In genomic region chrX:10169180-10169579, GRCh38 we compare ENCODE assay signal across 1 cellular context.
TF ChIP-seq lines count a peak whose summit lies in the region.

No MANE protein-coding gene starts in this region.

TF ChIP-seq in HepG2, 621 proteins besides CTCF, POLR2A, EP300 and RAD21 (continued from another document and continues in another):
- TF ChIP-seq HMGXB4 (CRISPR knock-in tag; IDR thresholded peaks at IDR 0.05; ENCODE audit: borderline replicate concordance in 1 of 2, low read depth in 1 of 2) = no peak
- no peak for TF ChIP-seq POLR2G (IDR thresholded peaks at IDR 0.05; ENCODE audit: low read depth, low read length)
- TF ChIP-seq ZNF503 (CRISPR knock-in tag; IDR thresholded peaks at IDR 0.05) = no peak
- TF ChIP-seq SNAI1 (CRISPR knock-in tag; IDR thresholded peaks at IDR 0.05; ENCODE audit: borderline replicate concordance) = no peak
- peak; percentile 45; the same call in 1 of the 2 replicates for TF ChIP-seq ZNF644 (CRISPR knock-in tag; IDR thresholded peaks at IDR 0.05; ENCODE audit: low read depth)
- no peak for TF ChIP-seq HNRNPH1 (optimal IDR thresholded peaks at IDR 0.05; ENCODE audit: low read depth, low read length)
- TF ChIP-seq HNF4A (CRISPR knock-in tag; IDR thresholded peaks at IDR 0.05) = peak; percentile 80
- TF ChIP-seq ZBTB8A (CRISPR knock-in tag; IDR thresholded peaks at IDR 0.05; ENCODE audit: borderline replicate concordance, low read depth) = no peak
- TF ChIP-seq HIVEP1 (CRISPR knock-in tag; IDR thresholded peaks at IDR 0.05) = no peak
- TF ChIP-seq SNAPC2 (CRISPR knock-in tag; IDR thresholded peaks at IDR 0.05) = no peak
- no peak for TF ChIP-seq KMT2A (CRISPR knock-in tag; IDR thresholded peaks at IDR 0.05)
- TF ChIP-seq ZNF142 (CRISPR knock-in tag; IDR thresholded peaks at IDR 0.05) = no peak
- TF ChIP-seq RXRB (CRISPR knock-in tag; IDR thresholded peaks at IDR 0.05; ENCODE audit: borderline replicate concordance) = 0 out of 2 replicates have a peak, but pooled peaks have one; percentile 11
- TF ChIP-seq USF2 (IDR thresholded peaks at IDR 0.05; ENCODE audit: low read depth, low read length) = no peak
- no peak for TF ChIP-seq USF2 (CRISPR knock-in tag; IDR thresholded peaks at IDR 0.05; ENCODE audit: borderline replicate concordance)
- TF ChIP-seq DBP (CRISPR knock-in tag; IDR thresholded peaks at IDR 0.05; ENCODE audit: not compliant biosample characterization) = no peak
- no peak for TF ChIP-seq ETV5 (CRISPR knock-in tag; IDR thresholded peaks at IDR 0.05; ENCODE audit: borderline replicate concordance)
- no peak for TF ChIP-seq NFE2 (CRISPR knock-in tag; IDR thresholded peaks at IDR 0.05)
- no peak for TF ChIP-seq ESRRA (CRISPR knock-in tag; IDR thresholded peaks at IDR 0.05; ENCODE audit: low read depth)
- no peak for TF ChIP-seq ZBTB14 (CRISPR knock-in tag; IDR thresholded peaks at IDR 0.05)
- no peak for TF ChIP-seq ZBTB7B (CRISPR knock-in tag; IDR thresholded peaks at IDR 0.05)
- no peak for TF ChIP-seq KAT2B (IDR thresholded peaks at IDR 0.05; ENCODE audit: borderline replicate concordance, low read depth, low read length)
- no peak for TF ChIP-seq CSRNP1 (CRISPR knock-in tag; IDR thresholded peaks at IDR 0.05)
- TF ChIP-seq ARNTL (CRISPR knock-in tag; IDR thresholded peaks at IDR 0.05) = no peak
- no peak for TF ChIP-seq ZNF484 (CRISPR knock-in tag; IDR thresholded peaks at IDR 0.05; ENCODE audit: borderline replicate concordance, low read depth)
- TF ChIP-seq ARID5B (CRISPR knock-in tag; IDR thresholded peaks at IDR 0.05) = peak; percentile 26; the same call in 1 of the 2 replicates
- no peak for TF ChIP-seq ZNF512B (CRISPR knock-in tag; IDR thresholded peaks at IDR 0.05; ENCODE audit: borderline replicate concordance)
- TF ChIP-seq ZBTB7A (CRISPR knock-in tag; IDR thresholded peaks at IDR 0.05) = no peak
- TF ChIP-seq FOSL2 (CRISPR knock-in tag; IDR thresholded peaks at IDR 0.05) = no peak
- TF ChIP-seq E2F5 (CRISPR knock-in tag; conservative IDR thresholded peaks at IDR 0.05) = no peak
